In genomic region chr5:107571621-107572489, GRCh38 we compare ENCODE assay signal across 8 cellular contexts.
DNase-seq lines count a peak whose midpoint lies in the region; ATAC-seq and TF ChIP-seq lines count a peak whose summit lies in the region.

No MANE protein-coding gene starts in this region.

- H3K27me3 ChIP-seq in HUES48 (ENCODE audit: control insufficient read depth, insufficient read depth, low read length), result no peaks in the 10 kb centered on the region
- H3K27me3 ChIP-seq in NT2/D1 (ENCODE audit: insufficient read depth, insufficient read length), result no peaks in the 10 kb centered on the region
- H3K27me3 ChIP-seq in mucosa of rectum (ENCODE audit: control insufficient read depth in 2 of 2, insufficient read depth in 2 of 2, low read length in 2 of 2), result no peaks in the 10 kb centered on the region

- H3K4me3 ChIP-seq in HUES48 (ENCODE audit: low read depth, low read length) (peak overlapping the region; percentile 39), NT2/D1 (ENCODE audit: insufficient read length, low read depth) (no peak overlapping the region), epithelial cell of proximal tubule (ENCODE audit: low read depth, low read length) (peak overlapping the region; percentile 49), mucosa of rectum (ENCODE audit: low read length in 2 of 2) (peak overlapping the region; percentile 71)

- H3K27ac ChIP-seq in HUES48 (ENCODE audit: low read depth, low read length) (peak overlapping the region; percentile 83), mucosa of rectum (ENCODE audit: low read depth in 2 of 2, low read length in 2 of 2) (peak overlapping the region; percentile 80 to 83)

- TF ChIP-seq CTCF in epithelial cell of proximal tubule (conservative IDR thresholded peaks at IDR 0.05; ENCODE audit: low read depth, low read length), result peak; percentile 89

- DNase-seq in D341Med (ENCODE audit: low spot score) (peak; percentile 81), NT2/D1 (ENCODE audit: low read depth, low spot score) (peak; percentile 83), activated T-cell treated with anti-CD3 and anti-CD28 coated beads for 1 hour (ENCODE audit: low read depth) (peak; percentile 84), epithelial cell of proximal tubule (ENCODE audit: low read depth) (peak; percentile 87)
- peak; percentile 83 for DNase-seq in stimulated activated CD8-positive, alpha-beta memory T cell treated with anti-CD3 and anti-CD28 coated beads, Interleukin-4, amount 100 ng/mL, for 24 hours (ENCODE audit: low read depth)

- peak; percentile 51 for ATAC-seq in GM21447 (IDR thresholded peaks at IDR 0.05; ENCODE audit: unreplicated experiment)

- H3K9ac ChIP-seq in HUES48 (ENCODE audit: low read depth, low read length), result peak overlapping the region; percentile 55
- no peak overlapping the region for H3K9ac ChIP-seq in NT2/D1 (ENCODE audit: insufficient read length, low read depth)
- peak overlapping the region; percentile 64 to 79 for H3K9ac ChIP-seq in mucosa of rectum (ENCODE audit: low read depth in 1 of 2, low read length in 2 of 2)

- H3K4me1 ChIP-seq in HUES48 (ENCODE audit: control insufficient read depth, insufficient read depth, low read length) (peaks cover 73% of the 10 kb centered on the region), NT2/D1 (ENCODE audit: insufficient read depth, insufficient read length) (peaks cover 4% of the 10 kb centered on the region), mucosa of rectum (ENCODE audit: control insufficient read depth in 2 of 2, insufficient read depth in 2 of 2, low read length in 2 of 2) (peaks cover 5 to 10% of the 10 kb centered on the region in 2 donors)

- H3K9me3 ChIP-seq in HUES48 (ENCODE audit: control insufficient read depth, insufficient read depth, low read length) (no peaks in the 10 kb centered on the region), NT2/D1 (ENCODE audit: insufficient read depth, low read length) (no peaks in the 10 kb centered on the region), mucosa of rectum (ENCODE audit: control insufficient read depth in 2 of 2, low read length in 2 of 2) (no peaks in the 10 kb centered on the region)

- no peaks in the 10 kb centered on the region for H3K36me3 ChIP-seq in HUES48 (ENCODE audit: control insufficient read depth, insufficient read depth, low read length)
- H3K36me3 ChIP-seq in NT2/D1 (ENCODE audit: insufficient read depth, insufficient read length, low read length), result no peaks in the 10 kb centered on the region
- no peaks in the 10 kb centered on the region for H3K36me3 ChIP-seq in mucosa of rectum (ENCODE audit: control insufficient read depth in 2 of 2, insufficient read depth in 2 of 2, low read length in 2 of 2)
